In the genomic region with DNA sequence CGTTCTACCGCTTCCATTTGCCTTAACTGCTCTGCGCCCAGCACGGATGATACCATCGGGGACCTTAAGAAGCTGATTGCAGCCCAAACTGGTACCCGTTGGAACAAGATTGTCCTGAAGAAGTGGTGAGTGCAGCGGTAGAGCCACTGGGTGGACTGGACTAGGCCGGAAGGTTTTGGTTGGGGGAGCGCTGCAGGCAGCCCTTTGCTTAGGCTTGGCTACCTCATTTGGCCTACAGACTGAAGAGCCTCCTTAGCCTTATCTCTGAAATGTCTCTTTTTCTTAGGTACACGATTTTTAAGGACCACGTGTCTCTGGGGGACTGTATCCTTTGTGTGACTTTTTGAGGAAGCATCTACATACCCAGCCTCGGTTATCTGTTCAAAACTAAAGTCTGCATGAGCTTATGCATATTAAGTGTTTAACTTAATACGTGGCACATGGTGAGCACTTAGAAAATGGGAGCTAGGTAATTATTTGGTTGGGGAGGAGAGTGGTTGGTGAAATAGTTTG, we compare ENCODE assay signal across 8 cellular contexts. TPM values are rescaled to one million over a fixed set of nuclear protein-coding genes. Genes with fewer than 3 reads are reported as not detected.
A peak's percentile ranks its signal among the peaks of the same experiment; 100 is the strongest.
DNase-seq lines count a peak whose midpoint lies in the region; ATAC-seq and TF ChIP-seq lines count a peak whose summit lies in the region.

No MANE protein-coding gene starts in this region.

- TF ChIP-seq CTCF in BE2C (IDR thresholded peaks at IDR 0.05; ENCODE audit: low read depth, low read length) (no peak), colonic mucosa (IDR thresholded peaks at IDR 0.05) (no peak)

- H3K4me1 ChIP-seq in BE2C (no peaks in the 10 kb centered on the region), colonic mucosa (peaks cover 5% of the 10 kb centered on the region)

- no peak for ATAC-seq in naive thymus-derived CD8-positive, alpha-beta T cell

- H3K4me3 ChIP-seq in BE2C (ENCODE audit: low read depth, low read length): peak overlapping the region; percentile 94
- H3K4me3 ChIP-seq in MG63: peak overlapping the region; percentile 91
- H3K4me3 ChIP-seq in colonic mucosa: peak overlapping the region; percentile 80

- peak overlapping the region in 9 of 10 donors; percentile 80 to 99 (median 99) for H3K27ac Mint-ChIP-seq in naive thymus-derived CD8-positive, alpha-beta T cell

- H3K27me3 ChIP-seq in BE2C (no peaks in the 10 kb centered on the region), MG63 (no peaks in the 10 kb centered on the region), colonic mucosa (no peaks in the 10 kb centered on the region)

- H3K36me3 ChIP-seq in BE2C: peaks cover 5% of the 10 kb centered on the region; the same call in 1 of the 2 replicates
- peaks cover 6% of the 10 kb centered on the region; the same call in 1 of the 2 replicates for H3K36me3 ChIP-seq in MG63
- H3K36me3 ChIP-seq in colonic mucosa: no peaks in the 10 kb centered on the region

- peak overlapping the region; percentile 97 for H3K9ac ChIP-seq in colonic mucosa (ENCODE audit: low read depth in 2 of 2, low read length in 2 of 2)

- H3K9me3 ChIP-seq in BE2C (no peaks in the 10 kb centered on the region), MG63 (no peaks in the 10 kb centered on the region), colonic mucosa (no peaks in the 10 kb centered on the region)

- intact Hi-C loops in colonic mucosa (cut with DNase I): no loop called here

- DNase-seq in BE2C (no peak), MG63 (no peak), colonic mucosa (no peak), NCI-H146 (lab: John Stamatoyannopoulos, UW) (no peak), medulla oblongata (ENCODE audit: extremely low spot score) (no peak), LoVo (ENCODE audit: low spot score) (no peak), foreskin melanocyte (no peak)
- DNase-seq in naive thymus-derived CD8-positive, alpha-beta T cell: no peak

- POLR2A ChIA-PET in naive thymus-derived CD8-positive, alpha-beta T cell (lab: Charles Lee): interaction anchor here (1.1 to 3.0 kb wide), 7 partner anchors 8 to 519 kb away, joined by 3 to 23 read pairs (median 7); partner anchors contain the start of genes FBXL12 and ZNF699

- peaks cover 0 to 17% (median 5%) of the 10 kb centered on the region in 3 donors for H3K36me3 Mint-ChIP-seq in naive thymus-derived CD8-positive, alpha-beta T cell

- H3K9me3 Mint-ChIP-seq in naive thymus-derived CD8-positive, alpha-beta T cell: no peaks in the 10 kb centered on the region

- no peaks in the 10 kb centered on the region for H3K27me3 Mint-ChIP-seq in naive thymus-derived CD8-positive, alpha-beta T cell

- H3K27ac ChIP-seq in colonic mucosa: no peak overlapping the region

- H3K4me1 Mint-ChIP-seq in naive thymus-derived CD8-positive, alpha-beta T cell: peaks cover 14 to 40% (median 28%) of the 10 kb centered on the region in 4 donors

- peak overlapping the region; percentile 98 to 100 (median 100) for H3K4me3 Mint-ChIP-seq in naive thymus-derived CD8-positive, alpha-beta T cell

RNA-seq across cellular contexts. Expression of gene UBL5, which starts 0.9 kb away (rescaled TPM):
- 907 TPM for polyA plus RNA-seq in BE2C (2012; ENCODE audit: insufficient read depth, insufficient read length, low read depth)
- total RNA-seq in MG63 (2014; rRNA removed; shearing (Covaris generic); ENCODE audit: low replicate concordance): 237 and 851 TPM in 2 replicates
- 100 to 1,000 TPM; 316 to 384 TPM for total RNA-seq in colonic mucosa
- total RNA-seq in naive thymus-derived CD8-positive, alpha-beta T cell: 100 to 1,000 TPM; 222 to 232 TPM
- 100 to 1,000 TPM; 694 to 819 (median 701) TPM for polyA plus RNA-seq in naive thymus-derived CD8-positive, alpha-beta T cell

RNA-seq across cellular contexts. Expression of gene PIN1, which starts 6.5 kb away (rescaled TPM):
- 289 TPM for polyA plus RNA-seq in BE2C (2012; ENCODE audit: insufficient read depth, insufficient read length, low read depth)
- 218 and 273 TPM in 2 replicates for total RNA-seq in MG63 (2014; rRNA removed; shearing (Covaris generic); ENCODE audit: low replicate concordance)
- 10 to 100 TPM; 47.9 to 88.3 TPM for total RNA-seq in colonic mucosa
- total RNA-seq in naive thymus-derived CD8-positive, alpha-beta T cell: 10 to 100 TPM; 63.3 to 65.6 TPM
- polyA plus RNA-seq in naive thymus-derived CD8-positive, alpha-beta T cell: 100 to 1,000 TPM in 1 of 3 donors, 10 to 100 TPM in 2; 85.3 to 126 (median 95.8) TPM

RNA-seq across cellular contexts. Expression of gene FBXL12, which starts 9.7 kb away (rescaled TPM):
- polyA plus RNA-seq in BE2C (2012; ENCODE audit: insufficient read depth, insufficient read length, low read depth): 59.4 TPM
- total RNA-seq in MG63 (2014; rRNA removed; shearing (Covaris generic); ENCODE audit: low replicate concordance): 23.6 and 41.2 TPM in 2 replicates
- 10 to 100 TPM; 30.5 to 30.7 TPM for total RNA-seq in colonic mucosa
- total RNA-seq in naive thymus-derived CD8-positive, alpha-beta T cell: 10 to 100 TPM; 38.0 to 42.1 TPM
- polyA plus RNA-seq in naive thymus-derived CD8-positive, alpha-beta T cell: 10 to 100 TPM in 1 of 3 donors, 1 to 10 TPM in 2; 8.3 to 15.6 (median 8.5) TPM
